23 cellular contexts compared by ENCODE assay signal in the genomic region with DNA sequence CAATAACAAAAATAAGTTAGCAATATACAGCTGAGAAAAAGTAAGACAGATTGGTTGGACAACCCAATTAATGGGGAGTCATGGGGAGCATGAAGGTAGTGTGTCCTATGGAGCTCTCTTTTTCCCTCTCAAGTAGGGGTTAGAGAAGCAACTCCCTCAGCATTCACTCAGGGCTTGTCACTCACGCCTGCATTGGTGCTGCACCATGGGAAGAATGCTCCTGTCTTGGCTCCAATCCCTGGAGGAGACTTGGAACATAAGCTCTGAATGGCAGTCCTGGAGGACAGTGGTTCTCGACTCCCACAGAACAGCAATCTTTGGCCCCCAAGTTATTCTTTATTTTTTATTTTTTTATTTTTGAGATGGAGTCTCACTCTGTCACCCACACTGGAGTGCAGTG.
DNase-seq lines count a peak whose midpoint lies in the region; ATAC-seq, FAIRE-seq and TF ChIP-seq lines count a peak whose summit lies in the region.
"Had no signal": no experiment of that assay in that cellular context is flagged by ENCODE, and none has a peak within 500 bp of the region (broad histone marks: within the 10 kb centered on the region; RNA-seq: fewer than 3 reads in every experiment).

No MANE protein-coding gene starts in this region.

- WGBS in GM12878 (ENCODE audit: insufficient coverage, insufficient replicate concordance, low lambda C conversion rate, missing lambda C conversion rate), result 96% methylated on average over 2 of the region's 2 CpGs

- H3K9me3 ChIP-seq in left ventricle myocardium inferior (replicated peaks), result no peaks in the 10 kb centered on the region
- no peaks in the 10 kb centered on the region for H3K9me3 ChIP-seq in GM12878 (replicated peaks; ENCODE audit: control insufficient read depth, insufficient read depth, low read length)
- no peaks in the 10 kb centered on the region for H3K9me3 ChIP-seq in stomach smooth muscle (ENCODE audit: control insufficient read depth in 2 of 2, low read length in 2 of 2)

- H3K4me1 ChIP-seq in left ventricle myocardium inferior, result peaks cover 92% of the 10 kb centered on the region
- H3K4me1 ChIP-seq in GM12878 (ENCODE audit: control insufficient read depth, insufficient read depth, low read length), result peaks cover 1% of the 10 kb centered on the region; the same call in 1 of the 2 replicates
- peaks cover 8% of the 10 kb centered on the region for H3K4me1 ChIP-seq in stomach smooth muscle (ENCODE audit: control insufficient read depth, insufficient read depth, low read length)

- no peak overlapping the region for H3K4me2 ChIP-seq in GM12878 (ENCODE audit: control insufficient read depth, insufficient read depth)

- no peak for TF ChIP-seq POLR2A in GM12878 (IDR thresholded peaks at IDR 0.05; ENCODE audit: low read depth, low read length)

- no peaks in the 10 kb centered on the region for H3K36me3 ChIP-seq in left ventricle myocardium inferior
- no peaks in the 10 kb centered on the region for H3K36me3 ChIP-seq in GM12878 (ENCODE audit: control insufficient read depth in 2 of 2, insufficient read depth in 2 of 2, low read length in 1 of 2)
- no peaks in the 10 kb centered on the region for H3K36me3 ChIP-seq in stomach smooth muscle (ENCODE audit: control insufficient read depth in 2 of 2, insufficient read depth in 2 of 2, low read length in 2 of 2)

- no peak overlapping the region for H2AFZ ChIP-seq in GM12878 (ENCODE audit: control insufficient read depth, low read depth, low read length)

- no peak overlapping the region for H3K4me3 ChIP-seq in left ventricle myocardium inferior
- H3K4me3 ChIP-seq in GM12878, result no peak overlapping the region
- H3K4me3 ChIP-seq in stomach smooth muscle (ENCODE audit: low read length in 2 of 2), result no peak overlapping the region
- H3K4me3 ChIP-seq: SK-N-MC had no signal

- in situ Hi-C loops in GM12878 (cut with MboI), result no loop called here

- no peak for TF ChIP-seq EP300 in GM12878 (IDR thresholded peaks at IDR 0.05; ENCODE audit: borderline replicate concordance in 1 of 2, control insufficient read depth in 1 of 2, low read depth in 2 of 2, low read length in 2 of 2)

- intact Hi-C loops in left ventricle myocardium inferior (cut with micrococcal nuclease), result no loop called here
- intact Hi-C loops in cardiac septum (cut with DNase I), result no loop called here
- intact Hi-C loops in GM12878 (cut with micrococcal nuclease; ENCODE audit: unreplicated experiment), result no loop called here

- RAD21 ChIA-PET in GM12878 (lab: Charles Lee; ENCODE audit: unreplicated experiment), result interaction anchor here (0.8 kb wide), 1 partner anchor 57 kb away, joined by 3 read pairs; no protein-coding TSS in a partner anchor

- TF ChIP-seq RAD21 in GM12878 (IDR thresholded peaks at IDR 0.05; ENCODE audit: insufficient read depth, low read depth, low read length), result no peak

- ATAC-seq in GM12878, result no peak
- ATAC-seq: HCT116 had no signal

- H3K79me2 ChIP-seq in GM12878 (ENCODE audit: control insufficient read depth, insufficient read depth, low read length), result no peaks in the 10 kb centered on the region

- FAIRE-seq in HTR-8/SVneo (lab: Jason Lieb, UNC) (peak; percentile 48), GM12878 (lab: Jason Lieb, UNC) (no peak)
- FAIRE-seq: H1 had no signal

- SMC1A ChIA-PET in GM12878 (lab: Charles Lee; ENCODE audit: uncharacterized antibody, unreplicated experiment), result interaction anchor here (0.8 to 4.6 kb wide), 11 partner anchors 12 to 169 kb away, joined by 3 to 21 read pairs (median 4); a partner anchor contains a TSS

- TF ChIP-seq CTCF in left ventricle myocardium inferior (IDR thresholded peaks at IDR 0.05; ENCODE audit: borderline replicate concordance) (no peak), GM12878 (IDR thresholded peaks at IDR 0.05 in 2 of 3, conservative IDR thresholded peaks at IDR 0.05 in 1 of 3; ENCODE audit: control insufficient read depth in 2 of 3, extremely low read depth in 1 of 3, insufficient read depth in 1 of 3, low read depth in 3 of 3, low read length in 3 of 3) (no peak)

- BruUV-seq in GM12878 (replicated peaks; lab: Mats Ljungman, UMichigan), result TSS peak; percentile 9

- POLR2A ChIA-PET in GM12878 (lab: Charles Lee), result interaction anchor here (1.2 to 1.6 kb wide), 3 partner anchors 12 to 27 kb away, joined by 3 to 4 read pairs (median 3); no protein-coding TSS in a partner anchor

- CTCF ChIA-PET in GM12878 (lab: Yijun Ruan, JAX), result interaction anchor here (0.8 to 1.9 kb wide), 3 partner anchors 11 to 17 kb away, joined by 3 to 4 read pairs (median 4); no protein-coding TSS in a partner anchor

- no peaks in the 10 kb centered on the region for H3K27me3 ChIP-seq in left ventricle myocardium inferior (ENCODE audit: low read depth)
- no peaks in the 10 kb centered on the region for H3K27me3 ChIP-seq in GM12878 (replicated peaks in 1 of 2; ENCODE audit: control insufficient read depth in 2 of 2, insufficient read depth in 2 of 2, low read length in 1 of 2)
- H3K27me3 ChIP-seq in stomach smooth muscle (ENCODE audit: control insufficient read depth in 1 of 2, insufficient read depth in 2 of 2, low read length in 2 of 2), result no peaks in the 10 kb centered on the region

- H3K27ac ChIP-seq in left ventricle myocardium inferior (replicated peaks) (peak overlapping the region; percentile 23), GM12878 (ENCODE audit: control insufficient read depth, insufficient read depth) (no peak overlapping the region), stomach smooth muscle (ENCODE audit: low read length) (peak overlapping the region; percentile 24)
- H3K27ac ChIP-seq: SK-N-MC had no signal

- H4K20me1 ChIP-seq in GM12878 (ENCODE audit: control insufficient read depth, insufficient read depth), result no peaks in the 10 kb centered on the region

- DNase-seq in left ventricle myocardium inferior (no peak), cardiac septum (ENCODE audit: low spot score) (no peak), HTR-8/SVneo (ENCODE audit: insufficient read length, low spot score) (no peak), GM12878 (ENCODE audit: low read depth, low spot score) (no peak), ureter (ENCODE audit: low spot score) (no peak), NCI-H2029 (lab: John Stamatoyannopoulos, UW) (no peak), HT-29 (ENCODE audit: low spot score) (no peak)
- DNase-seq: C1 segment of cervical spinal cord; Calu3; CD8-positive, alpha-beta memory T cell; DMS153; Karpas-422; MV-4-11; NCI-H1105 treated with DMSO at 0.1 percent for 48 hours; NCI-H2081; NCI-H2171 treated with DMSO at 0.1 percent for 48 hours; NCI-H524 treated with DMSO at 0.1 percent for 48 hours; NCI-H82; SHP77 treated with DMSO at 0.1 percent for 48 hours had no signal

- no peak overlapping the region for H3K9ac ChIP-seq in GM12878 (ENCODE audit: control insufficient read depth, insufficient read depth, low read length)
- H3K9ac ChIP-seq in stomach smooth muscle (ENCODE audit: low read length in 2 of 2), result no peak overlapping the region

TF ChIP-seq in GM12878, 131 proteins besides CTCF, POLR2A, EP300 and RAD21:
- TF ChIP-seq, protein P1, sequence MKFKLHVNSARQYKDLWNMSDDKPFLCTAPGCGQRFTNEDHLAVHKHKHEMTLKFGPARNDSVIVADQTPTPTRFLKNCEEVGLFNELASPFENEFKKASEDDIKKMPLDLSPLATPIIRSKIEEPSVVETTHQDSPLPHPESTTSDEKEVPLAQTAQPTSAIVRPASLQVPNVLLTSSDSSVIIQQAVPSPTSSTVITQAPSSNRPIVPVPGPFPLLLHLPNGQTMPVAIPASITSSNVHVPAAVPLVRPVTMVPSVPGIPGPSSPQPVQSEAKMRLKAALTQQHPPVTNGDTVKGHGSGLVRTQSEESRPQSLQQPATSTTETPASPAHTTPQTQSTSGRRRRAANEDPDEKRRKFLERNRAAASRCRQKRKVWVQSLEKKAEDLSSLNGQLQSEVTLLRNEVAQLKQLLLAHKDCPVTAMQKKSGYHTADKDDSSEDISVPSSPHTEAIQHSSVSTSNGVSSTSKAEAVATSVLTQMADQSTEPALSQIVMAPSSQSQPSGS (IDR thresholded peaks at IDR 0.05; ENCODE audit: low read length), result no peak
- TF ChIP-seq, protein P2, sequence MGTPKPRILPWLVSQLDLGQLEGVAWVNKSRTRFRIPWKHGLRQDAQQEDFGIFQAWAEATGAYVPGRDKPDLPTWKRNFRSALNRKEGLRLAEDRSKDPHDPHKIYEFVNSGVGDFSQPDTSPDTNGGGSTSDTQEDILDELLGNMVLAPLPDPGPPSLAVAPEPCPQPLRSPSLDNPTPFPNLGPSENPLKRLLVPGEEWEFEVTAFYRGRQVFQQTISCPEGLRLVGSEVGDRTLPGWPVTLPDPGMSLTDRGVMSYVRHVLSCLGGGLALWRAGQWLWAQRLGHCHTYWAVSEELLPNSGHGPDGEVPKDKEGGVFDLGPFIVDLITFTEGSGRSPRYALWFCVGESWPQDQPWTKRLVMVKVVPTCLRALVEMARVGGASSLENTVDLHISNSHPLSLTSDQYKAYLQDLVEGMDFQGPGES (IDR thresholded peaks at IDR 0.05), result no peak
- TF ChIP-seq, protein P3, sequence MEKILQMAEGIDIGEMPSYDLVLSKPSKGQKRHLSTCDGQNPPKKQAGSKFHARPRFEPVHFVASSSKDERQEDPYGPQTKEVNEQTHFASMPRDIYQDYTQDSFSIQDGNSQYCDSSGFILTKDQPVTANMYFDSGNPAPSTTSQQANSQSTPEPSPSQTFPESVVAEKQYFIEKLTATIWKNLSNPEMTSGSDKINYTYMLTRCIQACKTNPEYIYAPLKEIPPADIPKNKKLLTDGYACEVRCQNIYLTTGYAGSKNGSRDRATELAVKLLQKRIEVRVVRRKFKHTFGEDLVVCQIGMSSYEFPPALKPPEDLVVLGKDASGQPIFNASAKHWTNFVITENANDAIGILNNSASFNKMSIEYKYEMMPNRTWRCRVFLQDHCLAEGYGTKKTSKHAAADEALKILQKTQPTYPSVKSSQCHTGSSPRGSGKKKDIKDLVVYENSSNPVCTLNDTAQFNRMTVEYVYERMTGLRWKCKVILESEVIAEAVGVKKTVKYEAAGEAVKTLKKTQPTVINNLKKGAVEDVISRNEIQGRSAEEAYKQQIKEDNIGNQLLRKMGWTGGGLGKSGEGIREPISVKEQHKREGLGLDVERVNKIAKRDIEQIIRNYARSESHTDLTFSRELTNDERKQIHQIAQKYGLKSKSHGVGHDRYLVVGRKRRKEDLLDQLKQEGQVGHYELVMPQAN (conservative IDR thresholded peaks at IDR 0.05), result no peak
- TF ChIP-seq ZSCAN29 (IDR thresholded peaks at IDR 0.05), result no peak
- TF ChIP-seq, protein P4, sequence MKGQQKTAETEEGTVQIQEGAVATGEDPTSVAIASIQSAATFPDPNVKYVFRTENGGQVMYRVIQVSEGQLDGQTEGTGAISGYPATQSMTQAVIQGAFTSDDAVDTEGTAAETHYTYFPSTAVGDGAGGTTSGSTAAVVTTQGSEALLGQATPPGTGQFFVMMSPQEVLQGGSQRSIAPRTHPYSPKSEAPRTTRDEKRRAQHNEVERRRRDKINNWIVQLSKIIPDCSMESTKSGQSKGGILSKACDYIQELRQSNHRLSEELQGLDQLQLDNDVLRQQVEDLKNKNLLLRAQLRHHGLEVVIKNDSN (IDR thresholded peaks at IDR 0.05; ENCODE audit: borderline replicate concordance, extremely low read length, insufficient read depth, low read depth, low read length), result no peak
